Comparison of ENCODE assay signal across 12 cellular contexts in genomic region chr5:140570058-140570457, GRCh38. TPM values are rescaled to one million over a fixed set of nuclear protein-coding genes. Genes with fewer than 3 reads are reported as not detected.
DNase-seq lines count a peak whose midpoint lies in the region; ATAC-seq and TF ChIP-seq lines count a peak whose summit lies in the region.
"Had no signal": no experiment of that assay in that cellular context is flagged by ENCODE, and none has a peak within 500 bp of the region (broad histone marks: within the 10 kb centered on the region; RNA-seq: fewer than 3 reads in every experiment).

No MANE protein-coding gene starts in this region.

- H3K36me3 Mint-ChIP-seq in CD4-positive, CD25-positive, alpha-beta regulatory T cell, result peaks cover 36% of the 10 kb centered on the region
- H3K36me3 Mint-ChIP-seq in IgD-negative memory B cell, result peaks cover 15% of the 10 kb centered on the region
- H3K36me3 Mint-ChIP-seq in dendritic cell treated with granulocyte-macrophage colony-stimulating factor and Interleukin-4, amounts not matched to agents 40 ng/mL and 50 ng/mL, for 4 days (ENCODE audit: low read depth), result peaks cover 51% of the 10 kb centered on the region

- H3K4me1 ChIP-seq in CD4-positive, CD25-positive, alpha-beta regulatory T cell (ENCODE audit: control insufficient read depth, insufficient read depth, low read length, poor library complexity, severe bottlenecking), result peaks cover 25% of the 10 kb centered on the region
- H3K4me1 ChIP-seq in sigmoid colon (peaks cover 0 to 46% (median 29%) of the 10 kb centered on the region in 4 donors), mucosa of descending colon (ENCODE audit: low read depth) (peaks cover 12% of the 10 kb centered on the region)

- H3K27ac Mint-ChIP-seq in CD4-positive, CD25-positive, alpha-beta regulatory T cell, result peak overlapping the region; percentile 98 to 99 (median 98)
- H3K27ac Mint-ChIP-seq in IgD-negative memory B cell, result peak overlapping the region in 2 of 3 donors; percentile 74 to 95
- peak overlapping the region; percentile 84 for H3K27ac Mint-ChIP-seq in dendritic cell treated with granulocyte-macrophage colony-stimulating factor and Interleukin-4, amounts not matched to agents 40 ng/mL and 50 ng/mL, for 4 days

- peaks cover 0 to 3% (median 0%) of the 10 kb centered on the region in 7 donors for H3K9me3 Mint-ChIP-seq in CD4-positive, CD25-positive, alpha-beta regulatory T cell
- no peaks in the 10 kb centered on the region for H3K9me3 Mint-ChIP-seq in IgD-negative memory B cell
- no peaks in the 10 kb centered on the region for H3K9me3 Mint-ChIP-seq in dendritic cell treated with granulocyte-macrophage colony-stimulating factor and Interleukin-4, amounts not matched to agents 40 ng/mL and 50 ng/mL, for 4 days

- no peak overlapping the region for H3K4me3 ChIP-seq in CD4-positive, CD25-positive, alpha-beta regulatory T cell (ENCODE audit: low read depth, low read length)
- H3K4me3 ChIP-seq in sigmoid colon (no peak overlapping the region), mucosa of descending colon (no peak overlapping the region)
- H3K4me3 ChIP-seq: prostate gland had no signal

- no peaks in the 10 kb centered on the region for H3K9me3 ChIP-seq in CD4-positive, CD25-positive, alpha-beta regulatory T cell (ENCODE audit: control insufficient read depth in 2 of 2, low read length in 2 of 2)
- H3K9me3 ChIP-seq in sigmoid colon (no peaks in the 10 kb centered on the region), mucosa of descending colon (no peaks in the 10 kb centered on the region)
- H3K9me3 ChIP-seq: prostate gland had no signal

- intact Hi-C loops in dendritic cell treated with granulocyte-macrophage colony-stimulating factor and Interleukin-4, amounts not matched to agents 40 ng/mL and 50 ng/mL, for 4 days (cut with micrococcal nuclease), result no loop called here
- intact Hi-C loops in sigmoid colon (cut with DNase I) (no loop called here), mucosa of descending colon (cut with DNase I, micrococcal nuclease) (no loop called here)

- TF ChIP-seq CTCF in sigmoid colon (IDR thresholded peaks at IDR 0.05) (no peak), mucosa of descending colon (IDR thresholded peaks at IDR 0.05) (no peak)

- ATAC-seq in CD4-positive, CD25-positive, alpha-beta regulatory T cell (ENCODE audit: low read depth in 2 of 2), result no peak
- no peak for ATAC-seq in HG03565 (IDR thresholded peaks at IDR 0.05; ENCODE audit: unreplicated experiment)
- ATAC-seq in mucosa of descending colon, result no peak

- H3K27me3 Mint-ChIP-seq in CD4-positive, CD25-positive, alpha-beta regulatory T cell, result no peaks in the 10 kb centered on the region
- no peaks in the 10 kb centered on the region for H3K27me3 Mint-ChIP-seq in IgD-negative memory B cell
- no peaks in the 10 kb centered on the region for H3K27me3 Mint-ChIP-seq in dendritic cell treated with granulocyte-macrophage colony-stimulating factor and Interleukin-4, amounts not matched to agents 40 ng/mL and 50 ng/mL, for 4 days

- TF ChIP-seq EP300 in sigmoid colon (IDR thresholded peaks at IDR 0.05), result no peak

- H3K27me3 ChIP-seq in CD4-positive, CD25-positive, alpha-beta regulatory T cell (ENCODE audit: control insufficient read depth, insufficient read depth, low read length), result no peaks in the 10 kb centered on the region
- H3K27me3 ChIP-seq in sigmoid colon, result no peaks in the 10 kb centered on the region

- H3K4me1 Mint-ChIP-seq in CD4-positive, CD25-positive, alpha-beta regulatory T cell, result peaks cover 0 to 52% (median 39%) of the 10 kb centered on the region in 4 donors
- H3K4me1 Mint-ChIP-seq in IgD-negative memory B cell, result peaks cover 13 to 28% (median 22%) of the 10 kb centered on the region in 3 donors
- H3K4me1 Mint-ChIP-seq in dendritic cell treated with granulocyte-macrophage colony-stimulating factor and Interleukin-4, amounts not matched to agents 40 ng/mL and 50 ng/mL, for 4 days (ENCODE audit: low read depth), result peaks cover 65% of the 10 kb centered on the region

- peak overlapping the region in 1 of 4 donors; percentile 50 for H3K4me3 Mint-ChIP-seq in CD4-positive, CD25-positive, alpha-beta regulatory T cell
- H3K4me3 Mint-ChIP-seq in IgD-negative memory B cell, result no peak overlapping the region
- H3K4me3 Mint-ChIP-seq in dendritic cell treated with granulocyte-macrophage colony-stimulating factor and Interleukin-4, amounts not matched to agents 40 ng/mL and 50 ng/mL, for 4 days, result no peak overlapping the region

- peak overlapping the region; percentile 83 for H3K27ac ChIP-seq in CD4-positive, CD25-positive, alpha-beta regulatory T cell (ENCODE audit: insufficient read depth, low read length, poor library complexity, severe bottlenecking)
- peak overlapping the region; percentile 42 to 65 (median 52) for H3K27ac ChIP-seq in sigmoid colon

- no peak for DNase-seq in CD4-positive, CD25-positive, alpha-beta regulatory T cell
- DNase-seq in sigmoid colon, result peak; percentile 51
- no peak for DNase-seq in H4 (ENCODE audit: low spot score)
- DNase-seq in mucosa of descending colon, result no peak
- no peak for DNase-seq in DMS53 treated with DMSO at 0.1 percent for 48 hours (lab: John Stamatoyannopoulos, UW; ENCODE audit: unreplicated experiment)
- DNase-seq: activated gamma-delta T cell treated with Interleukin-2 at 50 U/mL for 16 hours; effector CD8-positive, alpha-beta T cell; NCI-H2227 treated with DMSO at 0.1 percent for 48 hours had no signal

- 93% methylated on average over 4 of the region's 4 CpGs for WGBS in sigmoid colon, 2 donors

- peaks cover 26% of the 10 kb centered on the region for H3K36me3 ChIP-seq in CD4-positive, CD25-positive, alpha-beta regulatory T cell (ENCODE audit: control insufficient read depth, insufficient read depth, low read length)
- H3K36me3 ChIP-seq in sigmoid colon (peaks cover 5 to 30% (median 18%) of the 10 kb centered on the region in 4 donors), mucosa of descending colon (ENCODE audit: low read depth) (peaks cover 6% of the 10 kb centered on the region)
- H3K36me3 ChIP-seq: prostate gland had no signal

- TF ChIP-seq POLR2A in sigmoid colon (IDR thresholded peaks at IDR 0.05), result no peak

RNA-seq across cellular contexts. Expression of gene SLC35A4, which starts 5.4 kb away (rescaled TPM):
- total RNA-seq in CD4-positive, CD25-positive, alpha-beta regulatory T cell, result 35.0 TPM
- polyA plus RNA-seq in CD4-positive, CD25-positive, alpha-beta regulatory T cell, result 10 to 100 TPM; 69.3 to 89.5 (median 78.0) TPM
- 79.8 TPM for polyA plus RNA-seq in IgD-negative memory B cell
- 10 to 100 TPM; 14.2 to 19.7 (median 17.9) TPM for total RNA-seq in sigmoid colon
- 100 to 1,000 TPM in 1 of 3 donors, 10 to 100 TPM in 2; 60.1 to 101 (median 65.9) TPM for polyA plus RNA-seq in sigmoid colon
- 22.2 and 39.9 TPM in 2 replicates for total RNA-seq in H4 (2014; rRNA removed; shearing (Covaris generic))
- 10 to 100 TPM; 65.5 to 96.9 (median 93.8) TPM for total RNA-seq in mucosa of descending colon

RNA-seq across cellular contexts. Expression of gene APBB3, which starts 5.7 kb away (rescaled TPM):
- 50.8 TPM for total RNA-seq in CD4-positive, CD25-positive, alpha-beta regulatory T cell
- 1 to 10 TPM; 3.4 to 5.2 (median 4.0) TPM for polyA plus RNA-seq in CD4-positive, CD25-positive, alpha-beta regulatory T cell
- 4.4 TPM for polyA plus RNA-seq in IgD-negative memory B cell
- 10 to 100 TPM; 13.5 to 25.9 (median 19.3) TPM for total RNA-seq in sigmoid colon
- 10 to 100 TPM in 1 of 3 donors, 1 to 10 TPM in 2; 4.2 to 27.9 (median 4.4) TPM for polyA plus RNA-seq in sigmoid colon
- total RNA-seq in H4 (2014; rRNA removed; shearing (Covaris generic)), result 2.8 and 9.3 TPM in 2 replicates
- 10 to 100 TPM; 18.8 to 32.5 (median 21.2) TPM for total RNA-seq in mucosa of descending colon

RNA-seq across cellular contexts. Expression of gene SRA1, which starts 12.8 kb away (rescaled TPM):
- 38.9 TPM for total RNA-seq in CD4-positive, CD25-positive, alpha-beta regulatory T cell
- 10 to 100 TPM; 36.6 to 44.3 (median 38.4) TPM for polyA plus RNA-seq in CD4-positive, CD25-positive, alpha-beta regulatory T cell
- polyA plus RNA-seq in IgD-negative memory B cell (31.8 TPM), sigmoid colon (10 to 100 TPM; 32.7 to 48.3 (median 35.4) TPM)
- total RNA-seq in sigmoid colon (10 to 100 TPM; 17.8 to 30.5 (median 21.1) TPM), mucosa of descending colon (10 to 100 TPM; 27.9 to 38.0 (median 31.8) TPM)
- 64.6 and 72.6 TPM in 2 replicates for total RNA-seq in H4 (2014; rRNA removed; shearing (Covaris generic))

RNA-seq across cellular contexts. Expression of gene EIF4EBP3, which starts 22.6 kb away (rescaled TPM):
- 11.8 TPM for total RNA-seq in CD4-positive, CD25-positive, alpha-beta regulatory T cell
- 10 to 100 TPM; 28.4 to 44.7 (median 40.5) TPM for polyA plus RNA-seq in CD4-positive, CD25-positive, alpha-beta regulatory T cell
- polyA plus RNA-seq in IgD-negative memory B cell (32.9 TPM), sigmoid colon (10 to 100 TPM; 37.2 to 60.7 (median 53.9) TPM)
- total RNA-seq in sigmoid colon (10 to 100 TPM in 2 of 4 donors, 1 to 10 TPM in 2; 6.5 to 21.0 (median 12.1) TPM), mucosa of descending colon (10 to 100 TPM; 18.5 to 51.9 (median 23.1) TPM)
- total RNA-seq in H4 (2014; rRNA removed; shearing (Covaris generic)), result not detected in 2 replicates
